ENCODE assay signal across 9 cellular contexts in the genomic region with DNA sequence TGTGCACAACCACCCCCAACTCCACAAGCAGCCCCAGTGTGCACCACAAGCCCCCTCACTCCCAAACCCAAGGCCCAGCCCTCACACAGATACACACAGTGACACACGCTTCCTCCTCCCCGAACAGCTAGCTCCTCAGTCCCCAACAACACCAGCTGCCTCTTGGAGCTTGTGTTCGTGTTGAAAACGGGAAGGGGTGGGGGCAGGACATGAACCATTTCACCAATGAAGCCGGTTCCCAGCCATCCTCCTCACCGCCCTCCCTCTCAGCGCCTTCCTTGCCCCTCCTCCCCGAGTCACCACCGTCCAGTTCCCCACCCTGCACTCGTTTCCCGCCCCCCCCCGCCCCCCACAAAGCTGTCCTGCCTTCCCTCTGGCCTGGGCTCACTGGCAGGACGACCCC. TPM values are rescaled to one million over a fixed set of nuclear protein-coding genes. Genes with fewer than 3 reads are reported as not detected.
DNase-seq lines count a peak whose midpoint lies in the region; ATAC-seq and TF ChIP-seq lines count a peak whose summit lies in the region.
"Had no signal": no experiment of that assay in that cellular context is flagged by ENCODE, and none has a peak within 500 bp of the region (broad histone marks: within the 10 kb centered on the region; RNA-seq: fewer than 3 reads in every experiment).

No MANE protein-coding gene starts in this region.

- no peaks in the 10 kb centered on the region for H3K27me3 ChIP-seq in endocrine pancreas (ENCODE audit: control insufficient read depth, insufficient read depth, low read length)
- peaks cover 2% of the 10 kb centered on the region for H3K27me3 ChIP-seq in mesendoderm (ENCODE audit: insufficient read depth, low read length, poor library complexity)
- no peaks in the 10 kb centered on the region for H3K27me3 ChIP-seq in thyroid gland

- peak overlapping the region; percentile 84 for H3K56ac ChIP-seq in mesendoderm (ENCODE audit: low read length)

- no peak overlapping the region for H4K5ac ChIP-seq in mesendoderm (ENCODE audit: low read length)

- intact Hi-C loops in thyroid gland (cut with DNase I), result no loop called here

- WGBS in mesendoderm (ENCODE audit: extremely low coverage, insufficient coverage, low lambda C conversion rate), result no CpG with 5 or more reads among the region's 13 CpGs
- WGBS in thyroid gland, 2 donors, result 3 to 6% methylated on average over 6 to 11 of the region's 13 CpGs

- no peaks in the 10 kb centered on the region for H3K4me1 ChIP-seq in endocrine pancreas (ENCODE audit: control insufficient read depth, insufficient read depth, low read length)
- peaks cover 9% of the 10 kb centered on the region for H3K4me1 ChIP-seq in mesendoderm (ENCODE audit: control insufficient read depth, low read depth, low read length)
- H3K4me1 ChIP-seq in thyroid gland, result peaks cover 0 to 12% of the 10 kb centered on the region in 2 donors

- H2BK120ac ChIP-seq in mesendoderm (ENCODE audit: low read depth, low read length), result no peak overlapping the region

- H2AK5ac ChIP-seq in mesendoderm (ENCODE audit: low read length), result no peak overlapping the region

- no peak for ATAC-seq in GM18502 (IDR thresholded peaks at IDR 0.05; ENCODE audit: poor library complexity, unreplicated experiment)
- ATAC-seq in GM21360 (IDR thresholded peaks at IDR 0.05; ENCODE audit: unreplicated experiment), result no peak

- no peaks in the 10 kb centered on the region for H3K79me1 ChIP-seq in mesendoderm (ENCODE audit: low read length)

- DNase-seq in D341Med (ENCODE audit: low spot score), result peak; percentile 74
- peak; percentile 41 for DNase-seq in M059J (ENCODE audit: low read depth)
- peak; percentile 25 for DNase-seq in SW480 (ENCODE audit: low spot score)
- peak; percentile 86 for DNase-seq in mesendoderm
- DNase-seq in thyroid gland, result peak; percentile 16 to 44

- H3K4me2 ChIP-seq in mesendoderm (ENCODE audit: low read length), result peak overlapping the region; percentile 85

- no peak overlapping the region for H2BK15ac ChIP-seq in mesendoderm (replicated peaks; ENCODE audit: low read depth)

- H3K9ac ChIP-seq in endocrine pancreas (ENCODE audit: control insufficient read depth, insufficient read depth, low read length) (peak overlapping the region; percentile 5), mesendoderm (ENCODE audit: low read length) (peak overlapping the region; percentile 55)

- no peak overlapping the region for H3K4me3 ChIP-seq in endocrine pancreas (ENCODE audit: control insufficient read depth, insufficient read depth, low read length)
- H3K4me3 ChIP-seq in mesendoderm (ENCODE audit: low read length), result no peak overlapping the region
- H3K4me3 ChIP-seq in thyroid gland (replicated peaks in 1 of 3), result peak overlapping the region in 1 of 3 donors; percentile 34
- H3K4me3 ChIP-seq: SJSA1 had no signal

- no peak overlapping the region for H4K8ac ChIP-seq in mesendoderm (ENCODE audit: low read depth, low read length)

- no peak overlapping the region for H3K27ac ChIP-seq in mesendoderm (ENCODE audit: low read depth, low read length)
- H3K27ac ChIP-seq in thyroid gland, result no peak overlapping the region
- H3K27ac ChIP-seq: SJSA1 had no signal

- H3K79me2 ChIP-seq in mesendoderm (ENCODE audit: control insufficient read depth, insufficient read depth, low read length), result no peaks in the 10 kb centered on the region

- no peak overlapping the region for H3K23ac ChIP-seq in mesendoderm (ENCODE audit: low read length)

- no peak overlapping the region for H3K4ac ChIP-seq in mesendoderm (ENCODE audit: low read depth, low read length)

- H3K36me3 ChIP-seq in endocrine pancreas (ENCODE audit: control insufficient read depth, insufficient read depth, low read length) (no peaks in the 10 kb centered on the region), mesendoderm (ENCODE audit: control insufficient read depth, insufficient read depth, low read length) (no peaks in the 10 kb centered on the region), thyroid gland (no peaks in the 10 kb centered on the region)
- H3K36me3 ChIP-seq: SJSA1 had no signal

- no peak overlapping the region for H2BK5ac ChIP-seq in mesendoderm (ENCODE audit: low read length)

- H3K18ac ChIP-seq in mesendoderm (ENCODE audit: low read length), result peak overlapping the region; percentile 40

- TF ChIP-seq POLR2A in thyroid gland (IDR thresholded peaks at IDR 0.05), result peak in 1 of 2 donors; percentile 11

- H3K9me3 ChIP-seq in endocrine pancreas (ENCODE audit: control insufficient read depth, low read length) (no peaks in the 10 kb centered on the region), thyroid gland (no peaks in the 10 kb centered on the region)
- H3K9me3 ChIP-seq: SJSA1 had no signal

- TF ChIP-seq CTCF in thyroid gland (IDR thresholded peaks at IDR 0.05), result no peak

RNA-seq across cellular contexts. Expression of gene GPR162, which starts 0.3 kb away (rescaled TPM):
- total RNA-seq in M059J (2014; rRNA removed; shearing (Covaris generic)), result 2.1 TPM in 1 of 2 replicates, not detected in the other
- 0.28 TPM for polyA plus RNA-seq in mesendoderm (2013, experiment 1 of 2)
- 0.42 TPM for polyA plus RNA-seq in mesendoderm (2013, experiment 2 of 2)
- total RNA-seq in thyroid gland, result 1 to 10 TPM in 1 of 4 donors, under 1 TPM in 3; 0.34 to 1.1 (median 0.56) TPM

RNA-seq across cellular contexts. Expression of gene P3H3, which starts 6.9 kb away (rescaled TPM):
- 18.8 and 34.4 TPM in 2 replicates for total RNA-seq in M059J (2014; rRNA removed; shearing (Covaris generic))
- polyA plus RNA-seq in mesendoderm (2013, experiment 1 of 2), result 5.7 TPM
- 5.9 TPM for polyA plus RNA-seq in mesendoderm (2013, experiment 2 of 2)
- total RNA-seq in thyroid gland, result 10 to 100 TPM; 13.6 to 27.9 (median 20.3) TPM

RNA-seq across cellular contexts. Expression of gene GNB3, which starts 19.5 kb away (rescaled TPM):
- 0.57 TPM in 1 of 2 replicates, not detected in the other for total RNA-seq in M059J (2014; rRNA removed; shearing (Covaris generic))
- 1.5 TPM for polyA plus RNA-seq in mesendoderm (2013, experiment 1 of 2)
- polyA plus RNA-seq in mesendoderm (2013, experiment 2 of 2), result 2.0 TPM
- total RNA-seq in thyroid gland, result 1 to 10 TPM in 3 of 4 donors, under 1 TPM in 1; 0.39 to 3.0 (median 2.1) TPM
- total RNA-seq: SJSA1 had no signal

RNA-seq across cellular contexts. Expression of gene CDCA3, which starts 29.8 kb away (rescaled TPM):
- 123 and 126 TPM in 2 replicates for total RNA-seq in M059J (2014; rRNA removed; shearing (Covaris generic))
- polyA plus RNA-seq in mesendoderm (2013, experiment 1 of 2), result 80.7 TPM
- polyA plus RNA-seq in mesendoderm (2013, experiment 2 of 2), result 79.7 TPM
- total RNA-seq in thyroid gland, result 1 to 10 TPM in 2 of 4 donors, under 1 TPM in 2; 0.73 to 1.3 (median 0.90) TPM

RNA-seq across cellular contexts. Expression of gene USP5, which starts 30.7 kb away (rescaled TPM):
- 47.3 and 79.3 TPM in 2 replicates for total RNA-seq in M059J (2014; rRNA removed; shearing (Covaris generic))
- polyA plus RNA-seq in mesendoderm (2013, experiment 1 of 2), result 86.8 TPM
- 87.0 TPM for polyA plus RNA-seq in mesendoderm (2013, experiment 2 of 2)
- 10 to 100 TPM; 34.7 to 68.6 (median 58.9) TPM for total RNA-seq in thyroid gland

Comparison
In these comparisons a context has a peak if more than half of its experiments do, and no peak if none do; other contexts are left out.
1. DNase-seq: peak in every context shown above with its lines; median percentile 86 in mesendoderm; 74 in D341Med; 41 in M059J; 30 in thyroid gland; 25 in SW480.